Comparison of ENCODE assay signal across 21 cellular contexts in genomic region chr1:25723250-25723880, GRCh38.
"Had no signal": no experiment of that assay in that cellular context is flagged by ENCODE, and none has a peak within 500 bp of the region (broad histone marks: within the 10 kb centered on the region; RNA-seq: fewer than 3 reads in every experiment).

No MANE protein-coding gene starts in this region.

- H3K36me3 Mint-ChIP-seq: WTC11 had no signal

- H3K4me3 ChIP-seq: left ventricle myocardium inferior, lung, pancreas, prostate gland, testis, transverse colon had no signal

- H3K27ac Mint-ChIP-seq: activated CD4-positive, alpha-beta memory T cell treated with anti-CD3 and anti-CD28 coated beads, Interleukin-2, amount 10 ng/mL, durations not matched to agents 7 days and 5 days; activated CD4-positive, alpha-beta T cell treated with anti-CD3 and anti-CD28 coated beads, Interleukin-2, amount 10 ng/mL, durations not matched to agents 7 days and 5 days; activated T-cell treated with anti-CD3 and anti-CD28 coated beads, Interleukin-2, amount 50 U/mL, for 24 hours; WTC11 had no signal

- H3K9me3 ChIP-seq: left ventricle myocardium inferior, pancreas, prostate gland, testis, transverse colon had no signal

- H3K27me3 ChIP-seq: pancreas, testis, transverse colon had no signal

- H3K4me3 Mint-ChIP-seq: activated CD4-positive, alpha-beta memory T cell treated with anti-CD3 and anti-CD28 coated beads, Interleukin-2, amount 10 ng/mL, durations not matched to agents 7 days and 5 days; activated CD4-positive, alpha-beta T cell treated with anti-CD3 and anti-CD28 coated beads, Interleukin-2, amount 10 ng/mL, durations not matched to agents 7 days and 5 days; activated T-cell treated with anti-CD3 and anti-CD28 coated beads, Interleukin-2, amount 50 U/mL, for 24 hours; WTC11 had no signal

- ATAC-seq: pancreas; stimulated activated naive CD8-positive, alpha-beta T cell treated with anti-CD3 and anti-CD28 coated beads, Interleukin-15, Interleukin-2, amounts not matched to agents 100 U/mL and 50 U/mL, for 24 hours; WTC11 had no signal

- H3K27ac ChIP-seq: left ventricle myocardium inferior, pancreas, prostate gland, testis, transverse colon had no signal

- H3K36me3 ChIP-seq: left ventricle myocardium inferior, pancreas, prostate gland, transverse colon had no signal

- H3K27me3 Mint-ChIP-seq: activated naive CD8-positive, alpha-beta T cell had no signal

- DNase-seq: activated CD4-positive, alpha-beta memory T cell treated with anti-CD3 and anti-CD28 coated beads, Interleukin-2, amount 10 ng/mL, durations not matched to agents 7 days and 5 days; activated CD4-positive, alpha-beta T cell treated with anti-CD3 and anti-CD28 coated beads for 1 hour; activated CD4-positive, alpha-beta T cell treated with anti-CD3 and anti-CD28 coated beads, Interleukin-2, amount 10 ng/mL, durations not matched to agents 7 days and 5 days; activated CD8-positive, alpha-beta memory T cell treated with anti-CD3 and anti-CD28 coated beads, Interleukin-2, amount 50 U/mL, for 48 hours; activated T-cell treated with anti-CD3 and anti-CD28 coated beads, Interleukin-2, amount 50 U/mL, for 24 hours; anterior cingulate cortex; dermis blood vessel endothelial cell; effector CD4-positive, alpha-beta T cell; left ventricle myocardium inferior; nucleus accumbens; pancreas; retina; stimulated activated CD4-positive, alpha-beta T cell treated with anti-CD3 and anti-CD28 coated beads, Interleukin-2, amount 100 ng/mL, for 48 hours; stimulated activated naive CD8-positive, alpha-beta T cell treated with anti-CD3 and anti-CD28 coated beads, Interleukin-15, Interleukin-2, amounts not matched to agents 100 U/mL and 50 U/mL, for 24 hours; T-helper 2 cell; testis; transverse colon had no signal

- H3K4me1 Mint-ChIP-seq: activated CD4-positive, alpha-beta memory T cell treated with anti-CD3 and anti-CD28 coated beads, Interleukin-2, amount 10 ng/mL, durations not matched to agents 7 days and 5 days had no signal
